ENCODE assay signal across 8 cellular contexts in the genomic region with DNA sequence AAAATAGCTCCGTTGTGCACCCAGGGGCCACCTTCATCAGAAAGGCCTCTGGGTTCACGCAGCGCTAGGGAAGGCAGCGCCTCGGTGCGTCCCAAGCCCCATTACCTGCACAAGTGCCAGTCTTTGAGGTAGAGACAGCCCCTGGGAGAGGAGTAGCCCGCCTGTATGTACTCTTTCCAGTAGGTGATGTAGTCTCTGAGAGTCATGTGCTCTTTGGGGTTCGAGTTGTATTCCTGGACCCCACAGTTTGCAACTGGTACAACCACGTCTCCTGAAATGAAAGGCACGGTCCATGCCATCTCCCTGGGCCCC. TPM values are rescaled to one million over a fixed set of nuclear protein-coding genes. Genes with fewer than 3 reads are reported as not detected.
DNase-seq lines count a peak whose midpoint lies in the region; ATAC-seq and TF ChIP-seq lines count a peak whose summit lies in the region.

No MANE protein-coding gene starts in this region.

- H3K9me3 Mint-ChIP-seq in activated CD8-positive, alpha-beta memory T cell treated with anti-CD3 and anti-CD28 coated beads, Interleukin-2, amount 10 ng/mL, durations not matched to agents 7 days and 5 days (ENCODE audit: low read depth), result no peaks in the 10 kb centered on the region
- no peaks in the 10 kb centered on the region for H3K9me3 Mint-ChIP-seq in endodermal cell

- no peaks in the 10 kb centered on the region for H3K27me3 Mint-ChIP-seq in activated CD8-positive, alpha-beta memory T cell treated with anti-CD3 and anti-CD28 coated beads, Interleukin-2, amount 10 ng/mL, durations not matched to agents 7 days and 5 days
- no peaks in the 10 kb centered on the region for H3K27me3 Mint-ChIP-seq in endodermal cell (ENCODE audit: insufficient read depth)

- H3K4me3 ChIP-seq in OCI-LY1 (ENCODE audit: low read depth, low read length, poor library complexity, severe bottlenecking) (peak overlapping the region; percentile 96), endodermal cell (ENCODE audit: low read length) (peak overlapping the region; percentile 92), neutrophil (ENCODE audit: low read depth in 1 of 2, low read length in 1 of 2) (peak overlapping the region; percentile 79 to 83)

- H4K20me1 ChIP-seq in OCI-LY1 (ENCODE audit: insufficient read depth, low read length), result no peaks in the 10 kb centered on the region

- H3K9me3 ChIP-seq in OCI-LY1 (ENCODE audit: low read length), result no peaks in the 10 kb centered on the region
- no peaks in the 10 kb centered on the region for H3K9me3 ChIP-seq in endodermal cell (ENCODE audit: control insufficient read depth, low read length)
- no peaks in the 10 kb centered on the region for H3K9me3 ChIP-seq in neutrophil

- H3K9ac ChIP-seq in OCI-LY1 (ENCODE audit: low read length) (peak overlapping the region; percentile 98), endodermal cell (ENCODE audit: extremely low read depth, low read length, poor library complexity, severe bottlenecking) (peak overlapping the region; percentile 56)

- peaks cover 11% of the 10 kb centered on the region for H3K36me3 Mint-ChIP-seq in activated CD8-positive, alpha-beta memory T cell treated with anti-CD3 and anti-CD28 coated beads, Interleukin-2, amount 10 ng/mL, durations not matched to agents 7 days and 5 days
- H3K36me3 Mint-ChIP-seq in endodermal cell (ENCODE audit: low read depth), result peaks cover 11% of the 10 kb centered on the region

- no peaks in the 10 kb centered on the region for H3K9me2 ChIP-seq in OCI-LY1 (ENCODE audit: low read depth, low read length)

- no peak for DNase-seq in activated CD8-positive, alpha-beta memory T cell treated with anti-CD3 and anti-CD28 coated beads, Interleukin-2, amount 10 ng/mL, durations not matched to agents 7 days and 5 days
- no peak for DNase-seq in activated CD8-positive, alpha-beta memory T cell treated with anti-CD3 and anti-CD28 coated beads for 24 hours
- DNase-seq in endodermal cell, result no peak
- DNase-seq in iPS-NIHi7 (ENCODE audit: extremely low spot score), result no peak
- DNase-seq in SW480 (ENCODE audit: low spot score), result no peak
- DNase-seq in SHP77 (lab: John Stamatoyannopoulos, UW), result no peak

- 3 to 5% methylated on average over 8 to 10 of the region's 10 CpGs for WGBS in endodermal cell (ENCODE audit: insufficient coverage in 1 of 2, insufficient read length in 1 of 2), 2 experiments

- peak overlapping the region; percentile 95 for H3K4me2 ChIP-seq in OCI-LY1 (ENCODE audit: low read length)

- H3K36me3 ChIP-seq in OCI-LY1 (ENCODE audit: insufficient read depth, low read length) (peaks cover 30% of the 10 kb centered on the region; the same call in 1 of the 2 replicates), endodermal cell (ENCODE audit: control insufficient read depth, insufficient read depth, low read length) (peaks cover 14% of the 10 kb centered on the region), neutrophil (peaks cover 24% of the 10 kb centered on the region)

- H3K27me3 ChIP-seq in OCI-LY1 (ENCODE audit: insufficient read depth, low read length) (no peaks in the 10 kb centered on the region), endodermal cell (ENCODE audit: control insufficient read depth, insufficient read depth, low read length, poor library complexity, severe bottlenecking) (no peaks in the 10 kb centered on the region), neutrophil (peaks cover 6% of the 10 kb centered on the region)

- H3K27ac Mint-ChIP-seq in activated CD8-positive, alpha-beta memory T cell treated with anti-CD3 and anti-CD28 coated beads, Interleukin-2, amount 10 ng/mL, durations not matched to agents 7 days and 5 days, result peak overlapping the region; percentile 87
- H3K27ac Mint-ChIP-seq in endodermal cell, result peak overlapping the region; percentile 8

- no peak for TF ChIP-seq CTCF in OCI-LY1 (IDR thresholded peaks at IDR 0.05; ENCODE audit: low read length)
- TF ChIP-seq CTCF in endodermal cell (conservative IDR thresholded peaks at IDR 0.05), result no peak
- no peak for TF ChIP-seq CTCF in neutrophil (IDR thresholded peaks at IDR 0.05)

- H3K79me2 ChIP-seq in OCI-LY1 (ENCODE audit: insufficient read depth, low read length), result peaks cover 21% of the 10 kb centered on the region

- CTCF ChIA-PET in activated CD8-positive, alpha-beta memory T cell treated with anti-CD3 and anti-CD28 coated beads, Interleukin-2, amount 10 ng/mL, durations not matched to agents 7 days and 5 days (lab: Charles Lee), result interaction anchor here (0.7 to 1.0 kb wide), 2 partner anchors 26 to 1275 kb away, joined by 3 to 4 read pairs; no protein-coding TSS in a partner anchor

- H3K4me3 Mint-ChIP-seq in activated CD8-positive, alpha-beta memory T cell treated with anti-CD3 and anti-CD28 coated beads, Interleukin-2, amount 10 ng/mL, durations not matched to agents 7 days and 5 days, result peak overlapping the region; percentile 89
- H3K4me3 Mint-ChIP-seq in endodermal cell, result peak overlapping the region; percentile 83

- H3F3A ChIP-seq in OCI-LY1 (ENCODE audit: insufficient read depth, low read length), result no peaks in the 10 kb centered on the region

- H3K27ac ChIP-seq in OCI-LY1 (ENCODE audit: low read depth, low read length, poor library complexity, severe bottlenecking), result no peak overlapping the region
- H3K27ac ChIP-seq in endodermal cell (ENCODE audit: low read depth, low read length), result no peak overlapping the region
- H3K27ac ChIP-seq in neutrophil, result peak overlapping the region; percentile 60

- no peak overlapping the region for H2AFZ ChIP-seq in OCI-LY1 (ENCODE audit: low read length)

- H3K4me1 ChIP-seq in OCI-LY1 (ENCODE audit: insufficient read depth, low read length, severe bottlenecking), result peaks cover 47% of the 10 kb centered on the region
- H3K4me1 ChIP-seq in endodermal cell (ENCODE audit: control insufficient read depth, insufficient read depth, low read length), result no peaks in the 10 kb centered on the region
- peaks cover 16 to 17% of the 10 kb centered on the region in 2 experiments for H3K4me1 ChIP-seq in neutrophil (ENCODE audit: control insufficient read depth in 1 of 2, insufficient read depth in 1 of 2, low read depth in 1 of 2, low read length in 1 of 2)

- peaks cover 36% of the 10 kb centered on the region for H3K4me1 Mint-ChIP-seq in activated CD8-positive, alpha-beta memory T cell treated with anti-CD3 and anti-CD28 coated beads, Interleukin-2, amount 10 ng/mL, durations not matched to agents 7 days and 5 days
- H3K4me1 Mint-ChIP-seq in endodermal cell, result peaks cover 12% of the 10 kb centered on the region

- ATAC-seq in activated CD8-positive, alpha-beta memory T cell treated with anti-CD3 and anti-CD28 coated beads, Interleukin-2, amount 10 ng/mL, durations not matched to agents 7 days and 5 days, result no peak

RNA-seq across cellular contexts. Expression of a gene that starts 0.6 kb away (rescaled TPM):
- 10 to 100 TPM; 17.7 to 24.1 TPM for total RNA-seq in activated CD8-positive, alpha-beta memory T cell treated with anti-CD3 and anti-CD28 coated beads, Interleukin-2, amount 10 ng/mL, durations not matched to agents 7 days and 5 days
- total RNA-seq in endodermal cell, result 10 to 100 TPM; 19.4 to 21.8 TPM
- 14.3 TPM for polyA plus RNA-seq in endodermal cell (2013, experiment 1 of 2)
- 13.4 TPM for polyA plus RNA-seq in endodermal cell (2013, experiment 2 of 2)

RNA-seq across cellular contexts. Expression of a gene that starts 0.7 kb away (rescaled TPM):
- total RNA-seq in activated CD8-positive, alpha-beta memory T cell treated with anti-CD3 and anti-CD28 coated beads, Interleukin-2, amount 10 ng/mL, durations not matched to agents 7 days and 5 days, result 10 to 100 TPM; 33.9 to 35.3 TPM
- total RNA-seq in endodermal cell, result 10 to 100 TPM; 42.5 to 46.6 TPM
- polyA plus RNA-seq in endodermal cell (2013, experiment 1 of 2), result 41.3 TPM
- 37.0 TPM for polyA plus RNA-seq in endodermal cell (2013, experiment 2 of 2)
